13 cellular contexts compared by ENCODE assay signal in the genomic region with DNA sequence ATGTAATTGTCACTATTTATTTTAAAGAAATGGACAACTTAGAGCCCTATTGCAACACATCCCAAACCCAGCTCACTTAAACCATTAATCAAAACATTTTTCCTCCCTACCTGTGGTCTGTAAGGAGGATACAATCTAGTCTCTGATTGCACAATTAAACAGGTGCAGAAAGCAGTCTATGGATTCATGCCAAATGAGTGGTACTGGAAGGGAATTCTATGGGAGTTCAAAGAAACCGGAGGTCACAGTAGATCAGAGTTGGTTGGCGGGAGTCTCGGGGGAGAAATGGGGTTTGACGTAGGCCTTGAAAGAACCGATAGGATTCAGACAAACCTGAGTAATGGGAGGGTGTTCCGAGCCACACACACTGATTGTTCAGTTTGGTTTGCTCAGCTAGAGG.
"Had no signal": no experiment of that assay in that cellular context is flagged by ENCODE, and none has a peak within 500 bp of the region (broad histone marks: within the 10 kb centered on the region; RNA-seq: fewer than 3 reads in every experiment).

No MANE protein-coding gene starts in this region.

- H3K4me1 ChIP-seq: body of pancreas, left lung had no signal

- H3K4me3 ChIP-seq: body of pancreas, left lung, mucosa of descending colon had no signal

- DNase-seq: activated naive CD8-positive, alpha-beta T cell treated with anti-CD3 and anti-CD28 coated beads for 36 hours; amygdala; body of pancreas; cortex of kidney; effector CD8-positive, alpha-beta T cell; foreskin fibroblast; hypothalamus; kidney; left lung; mucosa of descending colon; naive thymus-derived CD4-positive, alpha-beta T cell had no signal

- ATAC-seq: body of pancreas; left lung; mucosa of descending colon; naive thymus-derived CD4-positive, alpha-beta T cell; stimulated activated effector memory CD8-positive, alpha-beta T cell treated with anti-CD3 and anti-CD28 coated beads, Interleukin-12 subunit alpha, Interleukin-12 subunit beta, amount 100 ng/mL, for 72 hours had no signal

- H3K9me3 ChIP-seq: body of pancreas, left lung, mucosa of descending colon, neutrophil had no signal

- H3K36me3 ChIP-seq: left lung, neutrophil had no signal

- H3K27me3 ChIP-seq: body of pancreas, left lung, neutrophil had no signal

- H3K27ac ChIP-seq: body of pancreas, left lung, neutrophil had no signal
